17 cellular contexts compared by ENCODE assay signal in genomic region chr13:27264648-27265047, GRCh38. TPM values are rescaled to one million over a fixed set of nuclear protein-coding genes. Genes with fewer than 3 reads are reported as not detected.
DNase-seq lines count a peak whose midpoint lies in the region; ATAC-seq, FAIRE-seq and TF ChIP-seq lines count a peak whose summit lies in the region.
"Had no signal": no experiment of that assay in that cellular context is flagged by ENCODE, and none has a peak within 500 bp of the region (broad histone marks: within the 10 kb centered on the region; RNA-seq: fewer than 3 reads in every experiment).

No MANE protein-coding gene starts in this region.

- ATAC-seq in GM23338 = no peak
- ATAC-seq in stimulated activated naive B cell treated with anti-CD40 and anti-IgM and Interleukin-4, amounts not matched to agents 10 μg/mL and 1 μg/mL and 100 μg/mL, for 72 hours (replicated peaks) = no peak

- H3K79me2 ChIP-seq in astrocyte (ENCODE audit: insufficient read depth, low read length) = peaks cover 4% of the 10 kb centered on the region
- H3K79me2 ChIP-seq in GM23338 (replicated peaks; ENCODE audit: insufficient read depth) = no peaks in the 10 kb centered on the region

- H3K4me1 ChIP-seq in left ventricle myocardium inferior (peaks cover 50% of the 10 kb centered on the region), astrocyte (ENCODE audit: insufficient read depth, low read length) (no peaks in the 10 kb centered on the region), muscle layer of colon (ENCODE audit: insufficient read depth, low read length) (peaks cover 37% of the 10 kb centered on the region), transverse colon (peaks cover 0 to 14% (median 8%) of the 10 kb centered on the region in 4 donors), GM23338 (ENCODE audit: insufficient read depth) (peaks cover 17% of the 10 kb centered on the region)
- H3K4me1 ChIP-seq: prostate gland, tibial artery had no signal

- peaks cover 19% of the 10 kb centered on the region for H3K4me1 Mint-ChIP-seq in astrocyte (ENCODE audit: low read depth, unreplicated experiment)
- peaks cover 25% of the 10 kb centered on the region for H3K4me1 Mint-ChIP-seq in GM23338
- H3K4me1 Mint-ChIP-seq in stimulated activated naive B cell treated with anti-CD40 and anti-IgM and Interleukin-4, amounts not matched to agents 10 μg/mL and 1 μg/mL and 100 μg/mL, for 72 hours = peaks cover 23 to 42% of the 10 kb centered on the region in 2 donors

- H3K9me3 ChIP-seq in left ventricle myocardium inferior (replicated peaks) (no peaks in the 10 kb centered on the region), astrocyte (ENCODE audit: insufficient read depth, low read depth, low read length) (no peaks in the 10 kb centered on the region), muscle layer of colon (ENCODE audit: low read length) (no peaks in the 10 kb centered on the region), transverse colon (no peaks in the 10 kb centered on the region)
- H3K9me3 ChIP-seq: MG63, prostate gland, tibial artery had no signal

- H3F3A ChIP-seq in GM23338 (replicated peaks; ENCODE audit: low read depth) = no peaks in the 10 kb centered on the region

- H3K4me2 ChIP-seq in astrocyte (ENCODE audit: low read length) (no peak overlapping the region), GM23338 (no peak overlapping the region)

- DNase-seq in left ventricle myocardium inferior (no peak), cardiac septum (ENCODE audit: low spot score) (no peak), astrocyte (ENCODE audit: low read depth) (no peak), transverse colon (no peak), GM23338 (ENCODE audit: low spot score) (no peak), GM19239 (ENCODE audit: insufficient read length, low spot score) (no peak)
- DNase-seq in stimulated activated naive B cell treated with anti-CD40 and anti-IgM and Interleukin-4, amounts not matched to agents 10 μg/mL and 1 μg/mL and 100 μg/mL, for 72 hours = no peak
- DNase-seq: activated B cell treated with CpG ODN at 0.5 μM for 24 hours; activated CD8-positive, alpha-beta memory T cell treated with anti-CD3 and anti-CD28 coated beads, Interleukin-2, amount 50 U/mL, for 4 hours; DMS 273 treated with DMSO at 0.1 percent for 48 hours; MG63; NCI-H2029 treated with DMSO at 0.1 percent for 48 hours; tibial artery had no signal

- H3K9me3 Mint-ChIP-seq in astrocyte (ENCODE audit: unreplicated experiment) = no peaks in the 10 kb centered on the region
- H3K9me3 Mint-ChIP-seq in GM23338 = no peaks in the 10 kb centered on the region
- H3K9me3 Mint-ChIP-seq in stimulated activated naive B cell treated with anti-CD40 and anti-IgM and Interleukin-4, amounts not matched to agents 10 μg/mL and 1 μg/mL and 100 μg/mL, for 72 hours = no peaks in the 10 kb centered on the region
- H3K9me3 Mint-ChIP-seq: activated B cell treated with CpG ODN at 0.5 μM for 24 hours had no signal

- no peak for TF ChIP-seq EP300 in transverse colon (IDR thresholded peaks at IDR 0.05; ENCODE audit: low read depth)

- no peaks in the 10 kb centered on the region for H3K9me2 ChIP-seq in GM23338 (ENCODE audit: insufficient read depth)

- no peak for FAIRE-seq in astrocyte (lab: Jason Lieb, UNC)
- no peak for FAIRE-seq in GM19239 (lab: Jason Lieb, UNC)
- FAIRE-seq: colon, keratinocyte had no signal

- H3K36me3 Mint-ChIP-seq in astrocyte (ENCODE audit: low read depth, unreplicated experiment) (peaks cover 9% of the 10 kb centered on the region), GM23338 (ENCODE audit: low read depth) (peaks cover 5% of the 10 kb centered on the region; the same call in 2 of the 3 replicates)
- peaks cover 32 to 38% of the 10 kb centered on the region in 2 donors for H3K36me3 Mint-ChIP-seq in stimulated activated naive B cell treated with anti-CD40 and anti-IgM and Interleukin-4, amounts not matched to agents 10 μg/mL and 1 μg/mL and 100 μg/mL, for 72 hours

- no peak overlapping the region for H3K4me3 ChIP-seq in left ventricle myocardium inferior
- no peak overlapping the region for H3K4me3 ChIP-seq in astrocyte (ENCODE audit: insufficient read depth, low read depth, low read length)
- no peak overlapping the region for H3K4me3 ChIP-seq in muscle layer of colon (ENCODE audit: low read depth in 1 of 2, low read length in 2 of 2)
- no peak overlapping the region for H3K4me3 ChIP-seq in transverse colon
- no peak overlapping the region for H3K4me3 ChIP-seq in GM23338
- H3K4me3 ChIP-seq: MG63, prostate gland, tibial artery had no signal

- H2AFZ ChIP-seq in astrocyte (ENCODE audit: low read depth, low read length) = no peak overlapping the region
- H2AFZ ChIP-seq in GM23338 = no peak overlapping the region

- H3K36me3 ChIP-seq in left ventricle myocardium inferior (peaks cover 12% of the 10 kb centered on the region), astrocyte (ENCODE audit: insufficient read depth, low read length) (no peaks in the 10 kb centered on the region), muscle layer of colon (ENCODE audit: insufficient read depth, low read length) (no peaks in the 10 kb centered on the region), transverse colon (no peaks in the 10 kb centered on the region), GM23338 (ENCODE audit: insufficient read depth) (no peaks in the 10 kb centered on the region)
- H3K36me3 ChIP-seq: prostate gland had no signal

- intact Hi-C loops in left ventricle myocardium inferior (cut with micrococcal nuclease) (no loop called here), cardiac septum (cut with DNase I) (no loop called here), transverse colon (cut with DNase I; ENCODE audit: low total_unique reads) (no loop called here)

- no peak for TF ChIP-seq CTCF in left ventricle myocardium inferior (IDR thresholded peaks at IDR 0.05; ENCODE audit: borderline replicate concordance)
- TF ChIP-seq CTCF in astrocyte (IDR thresholded peaks at IDR 0.05; ENCODE audit: insufficient read depth, low read depth, low read length) = no peak
- no peak for TF ChIP-seq CTCF in transverse colon (IDR thresholded peaks at IDR 0.05)
- TF ChIP-seq CTCF in GM23338 (conservative IDR thresholded peaks at IDR 0.05; ENCODE audit: low read depth in 2 of 2) = no peak

- 40 to 76% methylated on average over 1 of the region's 1 CpG for WGBS in transverse colon (ENCODE audit: low coverage in 1 of 2), 2 donors

- peak overlapping the region; percentile 70 for H3K27ac ChIP-seq in left ventricle myocardium inferior (replicated peaks)
- no peak overlapping the region for H3K27ac ChIP-seq in astrocyte (ENCODE audit: low read depth, low read length)
- peak overlapping the region; percentile 52 for H3K27ac ChIP-seq in muscle layer of colon (ENCODE audit: low read depth, low read length)
- H3K27ac ChIP-seq in transverse colon = peak overlapping the region; percentile 38 to 66 (median 46)
- H3K27ac ChIP-seq in GM23338 (ENCODE audit: low read depth) = no peak overlapping the region
- H3K27ac ChIP-seq: prostate gland, tibial artery had no signal

- in situ Hi-C loops in transverse colon (cut with MboI; ENCODE audit: low pct_ligation_motif_present in 1 of 4, low pct_unique_long_range_greater_than_20kb in 1 of 4, low sequenced_read_pairs in 3 of 4) = loop anchor here in 2 of 4 donors (25.0 kb wide), 2 partner anchors 102 to 277 kb away; partner anchors contain the start of gene USP12 (in 1 of the 2)

- no peak for TF ChIP-seq POLR2A in transverse colon (IDR thresholded peaks at IDR 0.05)

- peak overlapping the region; percentile 86 for H3K27ac Mint-ChIP-seq in astrocyte (ENCODE audit: unreplicated experiment)
- no peak overlapping the region for H3K27ac Mint-ChIP-seq in GM23338
- H3K27ac Mint-ChIP-seq in stimulated activated naive B cell treated with anti-CD40 and anti-IgM and Interleukin-4, amounts not matched to agents 10 μg/mL and 1 μg/mL and 100 μg/mL, for 72 hours = no peak overlapping the region
- H3K27ac Mint-ChIP-seq: activated B cell treated with CpG ODN at 0.5 μM for 24 hours had no signal

- H3K9ac ChIP-seq in astrocyte (ENCODE audit: low read length) (peak overlapping the region; percentile 22), muscle layer of colon (ENCODE audit: low read length) (no peak overlapping the region)

- peaks cover 15% of the 10 kb centered on the region for H4K20me1 ChIP-seq in astrocyte (ENCODE audit: insufficient read depth, low read length)
- H4K20me1 ChIP-seq in GM23338 (replicated peaks; ENCODE audit: insufficient read depth) = no peaks in the 10 kb centered on the region

- H3K4me3 Mint-ChIP-seq in astrocyte (ENCODE audit: unreplicated experiment) (peak overlapping the region; percentile 23), GM23338 (no peak overlapping the region)
- H3K4me3 Mint-ChIP-seq in stimulated activated naive B cell treated with anti-CD40 and anti-IgM and Interleukin-4, amounts not matched to agents 10 μg/mL and 1 μg/mL and 100 μg/mL, for 72 hours = no peak overlapping the region
- H3K4me3 Mint-ChIP-seq: activated B cell treated with CpG ODN at 0.5 μM for 24 hours had no signal

- H3K27me3 ChIP-seq in left ventricle myocardium inferior (ENCODE audit: low read depth) (no peaks in the 10 kb centered on the region), astrocyte (ENCODE audit: insufficient read depth, low read length) (no peaks in the 10 kb centered on the region), muscle layer of colon (ENCODE audit: control insufficient read depth in 1 of 2, insufficient read depth in 2 of 2, low read length in 2 of 2) (no peaks in the 10 kb centered on the region), transverse colon (no peaks in the 10 kb centered on the region), GM23338 (ENCODE audit: insufficient read depth) (peaks cover 9% of the 10 kb centered on the region)
- H3K27me3 ChIP-seq: MG63, tibial artery had no signal

- H3K27me3 Mint-ChIP-seq in astrocyte (ENCODE audit: low read depth, unreplicated experiment) (peaks cover 2% of the 10 kb centered on the region), GM23338 (ENCODE audit: insufficient read depth, low read depth, poor library complexity) (peaks cover 5% of the 10 kb centered on the region)
- H3K27me3 Mint-ChIP-seq in stimulated activated naive B cell treated with anti-CD40 and anti-IgM and Interleukin-4, amounts not matched to agents 10 μg/mL and 1 μg/mL and 100 μg/mL, for 72 hours = no peaks in the 10 kb centered on the region
- H3K27me3 Mint-ChIP-seq: activated B cell treated with CpG ODN at 0.5 μM for 24 hours had no signal

TF ChIP-seq in GM23338, 12 proteins besides CTCF, POLR2A, EP300 and RAD21 (continues in another document):
- TF ChIP-seq EZH2 (IDR thresholded peaks at IDR 0.05; ENCODE audit: low read depth, unreplicated experiment) = no peak

RNA-seq across cellular contexts. Expression of gene RASL11A, which starts 6.0 kb away (rescaled TPM):
- total RNA-seq in left ventricle myocardium inferior (5.3 TPM), cardiac septum (4.7 TPM), astrocyte (0.79 and 2.2 TPM in 2 replicates), transverse colon (10 to 100 TPM; 18.7 to 37.7 (median 28.9) TPM)
- 3.3 and 3.8 TPM in 2 replicates for total RNA-seq in GM23338 (2014; rRNA removed; shearing (Covaris generic))
- polyA plus RNA-seq in GM23338 (2016; fragmentation: Nextera tagmentation; extraction: Ambion mirVana) = 1.9 TPM in 2 replicates

RNA-seq across cellular contexts. Expression of gene RPL21, which starts 13.3 kb away (rescaled TPM):
- total RNA-seq in left ventricle myocardium inferior (674 TPM), cardiac septum (512 TPM), astrocyte (622 and 728 TPM in 2 replicates), transverse colon (100 to 1,000 TPM in 3 of 4 donors, 10 to 100 TPM in 1; 71.8 to 702 (median 370) TPM)
- 1,037 and 1,529 TPM in 2 replicates for total RNA-seq in GM23338 (2014; rRNA removed; shearing (Covaris generic))
- 1,343 and 1,538 TPM in 2 replicates for polyA plus RNA-seq in GM23338 (2016; fragmentation: Nextera tagmentation; extraction: Ambion mirVana)

Comparison
In these comparisons a context has a peak if more than half of its experiments do, and no peak if none do; other contexts are left out.
1. H3K27ac ChIP-seq: peak in left ventricle myocardium inferior (single experiment), muscle layer of colon (single experiment) and transverse colon (4 of 4); none in astrocyte (single experiment) and GM23338 (single experiment).